In the genomic region with DNA sequence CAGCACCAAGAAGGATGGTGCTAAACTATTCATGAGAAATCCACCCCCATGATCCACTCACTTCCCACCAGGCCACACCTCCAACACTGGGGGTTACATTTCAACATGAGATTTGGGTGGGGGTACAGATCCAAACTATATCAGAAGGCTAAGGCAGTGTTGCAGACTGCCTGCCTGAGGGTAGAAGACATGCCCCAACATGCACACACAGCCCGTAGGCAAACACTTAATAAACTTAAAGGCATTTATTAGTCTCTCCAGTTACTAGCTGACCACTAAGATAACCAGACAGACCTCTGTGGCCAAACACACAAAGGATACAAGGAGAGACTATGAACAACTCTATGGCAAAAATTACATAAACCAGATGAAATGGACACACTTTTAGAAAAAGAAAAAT, we compare ENCODE assay signal across 1 cellular context.
TF ChIP-seq lines count a peak whose summit lies in the region.

No MANE protein-coding gene starts in this region.

TF ChIP-seq in GM12878, 131 proteins besides CTCF, POLR2A, EP300 and RAD21:
- TF ChIP-seq PAX8 (IDR thresholded peaks at IDR 0.05) (no peak), ZBED1 (IDR thresholded peaks at IDR 0.05; ENCODE audit: borderline replicate concordance) (no peak), CHD2 (IDR thresholded peaks at IDR 0.05; ENCODE audit: borderline replicate concordance, low read depth, low read length) (no peak), NKRF (conservative IDR thresholded peaks at IDR 0.05) (no peak), CEBPZ (IDR thresholded peaks at IDR 0.05; ENCODE audit: low read depth, low read length) (no peak), USF1 (IDR thresholded peaks at IDR 0.05; ENCODE audit: borderline replicate concordance, extremely low read length, insufficient read depth, low read depth, low read length) (no peak), NBN (IDR thresholded peaks at IDR 0.05) (no peak), EED (IDR thresholded peaks at IDR 0.05; ENCODE audit: low read depth) (no peak), MTA2 (IDR thresholded peaks at IDR 0.05; ENCODE audit: low read depth) (no peak), RELA (IDR thresholded peaks at IDR 0.05; ENCODE audit: borderline replicate concordance, partially characterized antibody) (no peak), MEF2A (IDR thresholded peaks at IDR 0.05; ENCODE audit: insufficient read depth, low read depth, low read length) (no peak), STAT3 (IDR thresholded peaks at IDR 0.05; ENCODE audit: low read depth, low read length) (no peak), MYB (IDR thresholded peaks at IDR 0.05; ENCODE audit: borderline replicate concordance, low read depth, low read length) (no peak), ZNF592 (IDR thresholded peaks at IDR 0.05) (no peak), TAF1 (IDR thresholded peaks at IDR 0.05; ENCODE audit: borderline replicate concordance, low read depth, low read length) (no peak), POLR2AphosphoS5 (IDR thresholded peaks at IDR 0.05; ENCODE audit: low read length) (no peak), NR2C1 (IDR thresholded peaks at IDR 0.05) (no peak), HCFC1 (IDR thresholded peaks at IDR 0.05; ENCODE audit: low read length) (no peak), JUND (IDR thresholded peaks at IDR 0.05; ENCODE audit: low read depth, low read length) (no peak)
- TF ChIP-seq, protein P1, sequence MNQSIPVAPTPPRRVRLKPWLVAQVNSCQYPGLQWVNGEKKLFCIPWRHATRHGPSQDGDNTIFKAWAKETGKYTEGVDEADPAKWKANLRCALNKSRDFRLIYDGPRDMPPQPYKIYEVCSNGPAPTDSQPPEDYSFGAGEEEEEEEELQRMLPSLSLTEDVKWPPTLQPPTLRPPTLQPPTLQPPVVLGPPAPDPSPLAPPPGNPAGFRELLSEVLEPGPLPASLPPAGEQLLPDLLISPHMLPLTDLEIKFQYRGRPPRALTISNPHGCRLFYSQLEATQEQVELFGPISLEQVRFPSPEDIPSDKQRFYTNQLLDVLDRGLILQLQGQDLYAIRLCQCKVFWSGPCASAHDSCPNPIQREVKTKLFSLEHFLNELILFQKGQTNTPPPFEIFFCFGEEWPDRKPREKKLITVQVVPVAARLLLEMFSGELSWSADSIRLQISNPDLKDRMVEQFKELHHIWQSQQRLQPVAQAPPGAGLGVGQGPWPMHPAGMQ (IDR thresholded peaks at IDR 0.05; ENCODE audit: borderline replicate concordance): no peak
